ENCODE assay signal across 22 cellular contexts in genomic region chr20:46703435-46703834, GRCh38. TPM values are rescaled to one million over a fixed set of nuclear protein-coding genes. Genes with fewer than 3 reads are reported as not detected.
"Had no signal": no experiment of that assay in that cellular context is flagged by ENCODE, and none has a peak within 500 bp of the region (broad histone marks: within the 10 kb centered on the region; RNA-seq: fewer than 3 reads in every experiment).

No MANE protein-coding gene starts in this region.

- ATAC-seq: esophagus mucosa; heart left ventricle; naive thymus-derived CD4-positive, alpha-beta T cell; psoas muscle; sciatic nerve; stimulated activated memory B cell treated with anti-CD40 and anti-IgM and Interleukin-4, amounts not matched to agents 10 μg/mL and 1 μg/mL and 100 μg/mL, for 72 hours had no signal

- H3K36me3 ChIP-seq: heart left ventricle, left ventricle myocardium inferior, neutrophil, spleen, tibial nerve had no signal

- H3K4me1 ChIP-seq: heart left ventricle, left ventricle myocardium inferior, psoas muscle, spleen had no signal

- H3K4me3 ChIP-seq: heart left ventricle, left ventricle myocardium inferior, lung, psoas muscle, spleen, tibial nerve had no signal

- DNase-seq: effector memory CD4-positive, alpha-beta T cell; heart left ventricle; hippocampal formation; kidney glomerular epithelial cell; left ventricle myocardium inferior; mesendoderm; naive thymus-derived CD4-positive, alpha-beta T cell; nephron progenitor cell; psoas muscle; retina; spleen; stimulated activated CD4-positive, alpha-beta T cell treated with anti-CD3 and anti-CD28 coated beads, Interleukin-15, amount 100 ng/mL, for 24 hours; stimulated activated CD4-positive, alpha-beta T cell treated with anti-CD3 and anti-CD28 coated beads, Interleukin-1b, Interleukin-23, amount 100 ng/mL, for 48 hours; stimulated activated CD4-positive, alpha-beta T cell treated with anti-CD3 and anti-CD28 coated beads, Interleukin-4, amount 100 ng/mL, for 24 hours had no signal

- H3K27ac ChIP-seq: heart left ventricle, left ventricle myocardium inferior, neutrophil, psoas muscle, spleen, tibial nerve had no signal

- FAIRE-seq: endometrium, frontal cortex had no signal

- H3K9me3 ChIP-seq: neutrophil, psoas muscle had no signal

RNA-seq across cellular contexts. Expression of gene SLC2A10, which starts 6.0 kb away (rescaled TPM):
- polyA plus RNA-seq: naive thymus-derived CD4-positive, alpha-beta T cell had no signal

RNA-seq across cellular contexts. Expression of gene SLC13A3, which starts 52.2 kb away (rescaled TPM):
- polyA plus RNA-seq: naive thymus-derived CD4-positive, alpha-beta T cell had no signal
